In the genomic region with DNA sequence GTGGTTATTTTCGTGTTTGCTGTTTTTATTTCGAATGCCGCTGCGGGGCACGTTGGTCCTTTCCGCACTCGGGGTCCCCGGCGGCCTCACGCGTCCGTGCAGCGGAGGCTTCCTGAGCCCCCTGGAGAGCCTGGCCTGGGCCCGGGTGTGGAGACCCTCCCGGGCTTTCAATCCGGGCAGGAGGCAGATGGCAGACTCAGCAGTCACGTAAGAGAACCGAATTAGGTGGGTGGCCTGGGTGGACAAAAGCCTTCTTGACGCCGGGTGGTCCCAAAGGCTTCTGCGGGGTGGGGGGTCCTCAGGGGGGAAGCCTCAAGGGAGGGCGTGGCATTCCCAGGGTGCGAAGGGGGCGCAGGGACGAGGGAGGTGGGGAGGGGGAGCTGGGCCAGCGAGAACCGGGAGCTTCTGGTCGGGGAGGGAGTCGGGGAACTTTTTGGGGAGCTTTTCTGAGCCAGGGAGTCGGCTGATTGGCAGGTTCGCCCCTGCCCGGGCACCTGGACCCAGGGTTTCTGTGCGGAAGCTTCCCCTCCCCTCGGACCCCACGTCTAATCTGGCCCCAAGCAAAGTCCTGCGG, we compare ENCODE assay signal across 6 cellular contexts. TPM values are rescaled to one million over a fixed set of nuclear protein-coding genes. Genes with fewer than 3 reads are reported as not detected.
DNase-seq lines count a peak whose midpoint lies in the region; ATAC-seq, FAIRE-seq and TF ChIP-seq lines count a peak whose summit lies in the region.

No MANE protein-coding gene starts in this region.

- peaks cover 46% of the 10 kb centered on the region for H3K27me3 ChIP-seq in gastroesophageal sphincter
- H3K27me3 ChIP-seq in tibial nerve: peaks cover 2 to 68% of the 10 kb centered on the region in 2 donors

- H3K9me3 ChIP-seq in gastroesophageal sphincter (no peaks in the 10 kb centered on the region), tibial nerve (no peaks in the 10 kb centered on the region)

- H3K9me3 Mint-ChIP-seq in activated CD8-positive, alpha-beta memory T cell treated with anti-CD3 and anti-CD28 coated beads, Interleukin-2, amount 10 ng/mL, durations not matched to agents 7 days and 5 days (ENCODE audit: low read depth): no peaks in the 10 kb centered on the region

- CTCF ChIA-PET in activated CD8-positive, alpha-beta memory T cell treated with anti-CD3 and anti-CD28 coated beads, Interleukin-2, amount 10 ng/mL, durations not matched to agents 7 days and 5 days (lab: Charles Lee): interaction anchor here (0.7 to 8.7 kb wide), 15 partner anchors 9 to 250 kb away, joined by 3 to 73 read pairs (median 7); a partner anchor contains a TSS

- ATAC-seq in activated CD8-positive, alpha-beta memory T cell treated with anti-CD3 and anti-CD28 coated beads, Interleukin-2, amount 10 ng/mL, durations not matched to agents 7 days and 5 days: no peak
- no peak for ATAC-seq in gastroesophageal sphincter

- H3K4me3 Mint-ChIP-seq in activated CD8-positive, alpha-beta memory T cell treated with anti-CD3 and anti-CD28 coated beads, Interleukin-2, amount 10 ng/mL, durations not matched to agents 7 days and 5 days: peak overlapping the region; percentile 54

- H3K4me1 ChIP-seq in gastroesophageal sphincter (peaks cover 0 to 70% (median 21%) of the 10 kb centered on the region in 3 donors), tibial nerve (peaks cover 0 to 55% (median 29%) of the 10 kb centered on the region in 4 donors)

- H3K27me3 Mint-ChIP-seq in activated CD8-positive, alpha-beta memory T cell treated with anti-CD3 and anti-CD28 coated beads, Interleukin-2, amount 10 ng/mL, durations not matched to agents 7 days and 5 days: peaks cover 42% of the 10 kb centered on the region

- H3K27ac ChIP-seq in gastroesophageal sphincter (peak overlapping the region; percentile 91 to 99 (median 97)), tibial nerve (peak overlapping the region; percentile 85 to 98 (median 95))

- WGBS in gastroesophageal sphincter (ENCODE audit: low coverage in 1 of 2), 2 donors: 0% methylated on average over 3 of the region's 36 CpGs; no CpG with 5 or more reads in 1 of the 2 donors
- WGBS in tibial nerve, 2 donors: 1 to 2% methylated on average over 22 to 31 of the region's 36 CpGs

- H3K4me3 ChIP-seq in gastroesophageal sphincter: peak overlapping the region; percentile 55 to 86
- H3K4me3 ChIP-seq in tibial nerve: peak overlapping the region; percentile 49 to 70 (median 65)

- TF ChIP-seq EP300 in gastroesophageal sphincter (IDR thresholded peaks at IDR 0.05) (no peak), tibial nerve (IDR thresholded peaks at IDR 0.05) (no peak)

- peaks cover 1% of the 10 kb centered on the region for H3K36me3 Mint-ChIP-seq in activated CD8-positive, alpha-beta memory T cell treated with anti-CD3 and anti-CD28 coated beads, Interleukin-2, amount 10 ng/mL, durations not matched to agents 7 days and 5 days

- H3K36me3 ChIP-seq in gastroesophageal sphincter (peaks cover 0 to 3% of the 10 kb centered on the region in 2 donors), tibial nerve (no peaks in the 10 kb centered on the region)

- H3K27ac Mint-ChIP-seq in activated CD8-positive, alpha-beta memory T cell treated with anti-CD3 and anti-CD28 coated beads, Interleukin-2, amount 10 ng/mL, durations not matched to agents 7 days and 5 days: peak overlapping the region; percentile 75

- FAIRE-seq in GM19239 (lab: Jason Lieb, UNC) (no peak), GM12892 (lab: Jason Lieb, UNC) (no peak)

- no peak for TF ChIP-seq POLR2A in gastroesophageal sphincter (IDR thresholded peaks at IDR 0.05)
- no peak for TF ChIP-seq POLR2A in tibial nerve (IDR thresholded peaks at IDR 0.05)
- no peak for TF ChIP-seq POLR2A in GM12892 (IDR thresholded peaks at IDR 0.05; ENCODE audit: low read depth, low read length)

- peaks cover 23% of the 10 kb centered on the region for H3K4me1 Mint-ChIP-seq in activated CD8-positive, alpha-beta memory T cell treated with anti-CD3 and anti-CD28 coated beads, Interleukin-2, amount 10 ng/mL, durations not matched to agents 7 days and 5 days

- no peak for TF ChIP-seq CTCF in gastroesophageal sphincter (IDR thresholded peaks at IDR 0.05)
- TF ChIP-seq CTCF in tibial nerve (IDR thresholded peaks at IDR 0.05): peak in 1 of 5 experiments; percentile 6

- no peak for DNase-seq in activated CD8-positive, alpha-beta memory T cell treated with anti-CD3 and anti-CD28 coated beads, Interleukin-2, amount 10 ng/mL, durations not matched to agents 7 days and 5 days
- DNase-seq in activated CD8-positive, alpha-beta memory T cell treated with anti-CD3 and anti-CD28 coated beads, Interleukin-2, amount 50 U/mL, for 48 hours: no peak
- DNase-seq in tibial nerve (ENCODE audit: low spot score in 2 of 2) (no peak), GM19239 (ENCODE audit: insufficient read length, low spot score) (no peak), GM12892 (ENCODE audit: insufficient read length) (no peak)

RNA-seq across cellular contexts. Expression of a gene that starts 1.2 kb away (rescaled TPM):
- 1 to 10 TPM in 1 of 2 experiments, under 1 TPM in 1; 0.61 to 1.6 TPM for total RNA-seq in activated CD8-positive, alpha-beta memory T cell treated with anti-CD3 and anti-CD28 coated beads, Interleukin-2, amount 10 ng/mL, durations not matched to agents 7 days and 5 days
- total RNA-seq in gastroesophageal sphincter (10 to 100 TPM; 33.6 to 77.6 (median 48.4) TPM), tibial nerve (10 to 100 TPM; 26.9 to 70.8 (median 58.7) TPM)
- polyA plus RNA-seq in GM12892 (2012; ENCODE audit: missing spikeins): not detected

RNA-seq across cellular contexts. Expression of a gene that starts 12.2 kb away (rescaled TPM):
- 100 to 1,000 TPM; 432 to 986 TPM for total RNA-seq in activated CD8-positive, alpha-beta memory T cell treated with anti-CD3 and anti-CD28 coated beads, Interleukin-2, amount 10 ng/mL, durations not matched to agents 7 days and 5 days
- total RNA-seq in gastroesophageal sphincter (10 to 100 TPM; 26.9 to 56.2 (median 45.9) TPM), tibial nerve (10 to 100 TPM; 29.1 to 65.4 (median 48.7) TPM)
- 54.6 TPM for polyA plus RNA-seq in GM12892 (2012; ENCODE audit: missing spikeins)

RNA-seq across cellular contexts. Expression of a gene that starts 18.8 kb away (rescaled TPM):
- total RNA-seq in activated CD8-positive, alpha-beta memory T cell treated with anti-CD3 and anti-CD28 coated beads, Interleukin-2, amount 10 ng/mL, durations not matched to agents 7 days and 5 days: 10 to 100 TPM; 29.3 to 32.8 TPM
- total RNA-seq in gastroesophageal sphincter (10 to 100 TPM; 18.0 to 33.6 (median 23.5) TPM), tibial nerve (10 to 100 TPM; 10.9 to 35.7 (median 20.6) TPM)
- polyA plus RNA-seq in GM12892 (2012; ENCODE audit: missing spikeins): 15.1 TPM

RNA-seq across cellular contexts. Expression of a gene that starts 19.3 kb away (rescaled TPM):
- not detected for total RNA-seq in activated CD8-positive, alpha-beta memory T cell treated with anti-CD3 and anti-CD28 coated beads, Interleukin-2, amount 10 ng/mL, durations not matched to agents 7 days and 5 days
- total RNA-seq in gastroesophageal sphincter (1 to 10 TPM in 2 of 4 donors, under 1 TPM in 1, not detected in 1; 0.39 to 1.9 (median 1.4) TPM), tibial nerve (under 1 TPM in 2 of 4 donors, not detected in 2; 0.22 to 0.78 TPM)
- polyA plus RNA-seq in GM12892 (2012; ENCODE audit: missing spikeins): not detected

RNA-seq across cellular contexts. Expression of a gene that starts 34.9 kb away (rescaled TPM):
- total RNA-seq in activated CD8-positive, alpha-beta memory T cell treated with anti-CD3 and anti-CD28 coated beads, Interleukin-2, amount 10 ng/mL, durations not matched to agents 7 days and 5 days: 1 to 10 TPM; 3.3 to 3.9 TPM
- total RNA-seq in gastroesophageal sphincter (1 to 10 TPM in 1 of 4 donors, under 1 TPM in 1, not detected in 2; 0.62 to 2.3 TPM), tibial nerve (1 to 10 TPM in 1 of 4 donors, under 1 TPM in 1, not detected in 2; 0.21 to 2.4 TPM)
- 0.11 TPM for polyA plus RNA-seq in GM12892 (2012; ENCODE audit: missing spikeins)

Comparison
In these comparisons a context has a peak if more than half of its experiments do, and no peak if none do; other contexts are left out.
1. RNA of a gene that starts 1.2 kb away (total RNA-seq): 26.9 to 70.8 TPM in tibial nerve and 33.6 to 77.6 TPM in gastroesophageal sphincter; 0.61 to 1.6 TPM in activated CD8-positive, alpha-beta memory T cell treated with anti-CD3 and anti-CD28 coated beads, Interleukin-2, amount 10 ng/mL, durations not matched to agents 7 days and 5 days; every median in the first group is over 10 times any median in the second.
2. RNA of a gene that starts 12.2 kb away (total RNA-seq): 432 to 986 TPM in activated CD8-positive, alpha-beta memory T cell treated with anti-CD3 and anti-CD28 coated beads, Interleukin-2, amount 10 ng/mL, durations not matched to agents 7 days and 5 days; 29.1 to 65.4 TPM in tibial nerve and 26.9 to 56.2 TPM in gastroesophageal sphincter; every median in the first group is over 4 times any median in the second.